Comparison of ENCODE assay signal across 8 cellular contexts in the genomic region with DNA sequence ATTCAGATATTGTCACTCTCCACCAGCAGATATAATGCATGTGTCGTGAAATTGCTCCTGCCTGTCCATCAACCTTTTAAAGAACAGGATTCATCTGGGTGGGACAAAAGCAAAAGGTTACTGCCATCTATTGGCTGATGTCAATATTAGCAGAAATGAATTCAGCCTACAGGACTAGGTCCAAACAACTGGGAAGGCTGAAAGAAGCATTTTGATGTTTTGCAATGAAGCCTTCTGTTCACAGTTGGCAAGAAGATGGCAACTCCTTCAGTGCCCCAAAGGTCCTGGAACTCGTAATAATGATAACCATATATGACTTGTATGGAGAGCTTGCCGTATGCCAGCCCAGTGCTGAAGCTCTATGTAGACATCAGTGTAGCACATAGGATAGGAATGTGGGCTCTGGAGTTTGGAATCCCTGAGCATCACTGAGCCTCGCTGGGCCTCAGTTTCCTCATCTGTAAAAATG. TPM values are rescaled to one million over a fixed set of nuclear protein-coding genes. Genes with fewer than 3 reads are reported as not detected.
DNase-seq lines count a peak whose midpoint lies in the region; ATAC-seq, FAIRE-seq and TF ChIP-seq lines count a peak whose summit lies in the region.

No MANE protein-coding gene starts in this region.

- DNase-seq in Ammon's horn (ENCODE audit: low spot score) (peak; percentile 78), HT-29 (ENCODE audit: low spot score) (peak; percentile 89), RPMI7951 (ENCODE audit: low read depth) (peak; percentile 68), endothelial cell of umbilical vein (ENCODE audit: low read depth, low spot score) (peak; percentile 35), NCI-H187 treated with DMSO at 0.1 percent for 48 hours (lab: John Stamatoyannopoulos, UW) (no peak)
- peak in 6 of 9 donors; percentile 8 to 40 (median 26) for DNase-seq in naive thymus-derived CD4-positive, alpha-beta T cell
- DNase-seq in activated effector memory CD4-positive, alpha-beta T cell treated with Interleukin-2 at 50 U/mL for 16 hours: no peak

- H3K79me2 ChIP-seq in endothelial cell of umbilical vein (ENCODE audit: control insufficient read depth, insufficient read depth, low read length): no peaks in the 10 kb centered on the region

- dilution Hi-C loops in endothelial cell of umbilical vein (cut with MboI; ENCODE audit: extremely low pct_ligation_motif_present, low sequenced_read_pairs): no loop called here

- H3K4me1 Mint-ChIP-seq in naive thymus-derived CD4-positive, alpha-beta T cell: peaks cover 0 to 11% (median 7%) of the 10 kb centered on the region in 7 donors

- no peaks in the 10 kb centered on the region for H3K4me1 ChIP-seq in endothelial cell of umbilical vein (ENCODE audit: control insufficient read depth, extremely low read depth, insufficient read depth, low read length)
- H3K4me1 ChIP-seq in naive thymus-derived CD4-positive, alpha-beta T cell (ENCODE audit: control insufficient read depth in 2 of 2, insufficient read depth in 2 of 2, low read length in 2 of 2): peaks cover 0 to 9% of the 10 kb centered on the region in 2 donors

- no peaks in the 10 kb centered on the region for H3K27me3 ChIP-seq in endothelial cell of umbilical vein (ENCODE audit: control insufficient read depth in 2 of 2, insufficient read depth in 2 of 2, low read length in 2 of 2)
- H3K27me3 ChIP-seq in naive thymus-derived CD4-positive, alpha-beta T cell (ENCODE audit: control insufficient read depth in 2 of 2, insufficient read depth in 2 of 2, low read length in 2 of 2): no peaks in the 10 kb centered on the region

- peak; percentile 29 for ATAC-seq in GM18511 (IDR thresholded peaks at IDR 0.05; ENCODE audit: unreplicated experiment)
- peak; percentile 61 for ATAC-seq in naive thymus-derived CD4-positive, alpha-beta T cell

- no peaks in the 10 kb centered on the region for H3K9me1 ChIP-seq in endothelial cell of umbilical vein (replicated peaks; ENCODE audit: control insufficient read depth, extremely low read depth, insufficient read depth, low read length)

- H3K36me3 ChIP-seq in endothelial cell of umbilical vein (ENCODE audit: control insufficient read depth in 2 of 2, extremely low read depth in 1 of 2, insufficient read depth in 2 of 2, low read length in 2 of 2): no peaks in the 10 kb centered on the region
- H3K36me3 ChIP-seq in naive thymus-derived CD4-positive, alpha-beta T cell (ENCODE audit: control insufficient read depth in 2 of 3, insufficient read depth in 3 of 3, low read length in 3 of 3): no peaks in the 10 kb centered on the region

- no peak overlapping the region for H3K27ac Mint-ChIP-seq in naive thymus-derived CD4-positive, alpha-beta T cell

- no peak overlapping the region for H3K9ac ChIP-seq in endothelial cell of umbilical vein (replicated peaks; ENCODE audit: extremely low read depth, insufficient read depth, low read length)

- H3K4me2 ChIP-seq in endothelial cell of umbilical vein (ENCODE audit: insufficient read depth, low read length): no peak overlapping the region

- POLR2A ChIA-PET in endothelial cell of umbilical vein (lab: Charles Lee): no interaction called here
- POLR2A ChIA-PET in naive thymus-derived CD4-positive, alpha-beta T cell (lab: Charles Lee): interaction anchor here (0.5 kb wide), 1 partner anchor 148 kb away, joined by 3 read pairs; no protein-coding TSS in a partner anchor

- no peak overlapping the region for H3K27ac ChIP-seq in endothelial cell of umbilical vein (ENCODE audit: insufficient read depth, low read depth, low read length)
- H3K27ac ChIP-seq in naive thymus-derived CD4-positive, alpha-beta T cell (ENCODE audit: low read depth, low read length): no peak overlapping the region

- no peaks in the 10 kb centered on the region for H3K27me3 Mint-ChIP-seq in naive thymus-derived CD4-positive, alpha-beta T cell

- no peak for TF ChIP-seq POLR2A in endothelial cell of umbilical vein (IDR thresholded peaks at IDR 0.05; ENCODE audit: low read depth, low read length)

- intact Hi-C loops in endothelial cell of umbilical vein (cut with micrococcal nuclease): loop anchor here (1.0 to 2.0 kb wide), 3 partner anchors 120 to 905 kb away; no protein-coding TSS in a partner anchor
- intact Hi-C loops in naive thymus-derived CD4-positive, alpha-beta T cell (cut with micrococcal nuclease): loop anchor here (1.0 to 10.0 kb wide), 12 partner anchors 112 to 1820 kb away; no protein-coding TSS in a partner anchor

- peak; percentile 68 for FAIRE-seq in endothelial cell of umbilical vein (lab: Jason Lieb, UNC)

- H3K36me3 Mint-ChIP-seq in naive thymus-derived CD4-positive, alpha-beta T cell: no peaks in the 10 kb centered on the region

- no TSS peak for BruUV-seq in endothelial cell of umbilical vein (replicated peaks; lab: Mats Ljungman, UMichigan)

- H3K9me3 Mint-ChIP-seq in naive thymus-derived CD4-positive, alpha-beta T cell: no peaks in the 10 kb centered on the region

- CTCF ChIA-PET in endothelial cell of umbilical vein (lab: Charles Lee): interaction anchor here (0.8 to 3.5 kb wide), 7 partner anchors 12 to 1934 kb away, joined by 3 to 36 read pairs (median 6); no protein-coding TSS in a partner anchor
- CTCF ChIA-PET in naive thymus-derived CD4-positive, alpha-beta T cell (lab: Charles Lee): interaction anchor here (0.6 to 2.3 kb wide), 8 partner anchors 9 to 1954 kb away, joined by 3 to 12 read pairs (median 6); no protein-coding TSS in a partner anchor

- no peaks in the 10 kb centered on the region for H4K20me1 ChIP-seq in endothelial cell of umbilical vein (replicated peaks; ENCODE audit: control insufficient read depth, extremely low read depth, insufficient read depth, low read length)

- H2AFZ ChIP-seq in endothelial cell of umbilical vein (ENCODE audit: low read depth, low read length): no peak overlapping the region

- H3K4me3 Mint-ChIP-seq in naive thymus-derived CD4-positive, alpha-beta T cell: no peak overlapping the region

- TF ChIP-seq CTCF in endothelial cell of umbilical vein (IDR thresholded peaks at IDR 0.05; ENCODE audit: extremely low read depth in 1 of 2, insufficient read depth in 1 of 2, low read depth in 1 of 2, low read length in 2 of 2): peak; percentile 40 to 44

- H3K4me3 ChIP-seq in endothelial cell of umbilical vein (replicated peaks in 1 of 3; ENCODE audit: insufficient read depth in 1 of 3, low read depth in 1 of 3, low read length in 3 of 3): no peak overlapping the region
- H3K4me3 ChIP-seq in naive thymus-derived CD4-positive, alpha-beta T cell (ENCODE audit: low read length): no peak overlapping the region

- H3K9me3 ChIP-seq in endothelial cell of umbilical vein (replicated peaks; ENCODE audit: control insufficient read depth, insufficient read depth, low read length): no peaks in the 10 kb centered on the region
- no peaks in the 10 kb centered on the region for H3K9me3 ChIP-seq in naive thymus-derived CD4-positive, alpha-beta T cell (ENCODE audit: control insufficient read depth in 2 of 3, low read length in 3 of 3)

TF ChIP-seq in endothelial cell of umbilical vein, 7 proteins besides CTCF, POLR2A, EP300 and RAD21:
- TF ChIP-seq POLR2AphosphoS5 (IDR thresholded peaks at IDR 0.05; ENCODE audit: insufficient read depth, low read depth, low read length) (no peak), MYC (IDR thresholded peaks at IDR 0.05; ENCODE audit: low read depth, low read length) (no peak), GATA2 (IDR thresholded peaks at IDR 0.05; ENCODE audit: insufficient read depth, insufficient read length, low read depth, low read length) (no peak)
- TF ChIP-seq, protein P1, sequence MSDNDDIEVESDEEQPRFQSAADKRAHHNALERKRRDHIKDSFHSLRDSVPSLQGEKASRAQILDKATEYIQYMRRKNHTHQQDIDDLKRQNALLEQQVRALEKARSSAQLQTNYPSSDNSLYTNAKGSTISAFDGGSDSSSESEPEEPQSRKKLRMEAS (IDR thresholded peaks at IDR 0.05; ENCODE audit: insufficient read depth, insufficient read length): no peak

RNA-seq across cellular contexts. Expression of a gene that starts 7.5 kb away (rescaled TPM):
- 39.5 and 42.4 TPM in 2 replicates for total RNA-seq in HT-29 (2014; rRNA removed; shearing (Covaris generic))
- under 0.01 TPM in 1 of 2 replicates, not detected in the other for total RNA-seq in RPMI7951 (2014; rRNA removed; shearing (Covaris generic))
- total RNA-seq in endothelial cell of umbilical vein: not detected in 2 replicates
- polyA plus RNA-seq in endothelial cell of umbilical vein: not detected in 2 replicates
- polyA plus RNA-seq in endothelial cell of umbilical vein (2011; cell fraction: cytosol; rRNA removed): not detected in 2 replicates
- polyA plus RNA-seq in endothelial cell of umbilical vein (2011; cell fraction: nucleus; rRNA removed): not detected in 2 replicates
- polyA plus RNA-seq in endothelial cell of umbilical vein (2012): not detected in 2 replicates
- 0.05 TPM in 1 of 2 replicates, not detected in the other for polyA minus RNA-seq in endothelial cell of umbilical vein
- not detected for polyA minus RNA-seq in endothelial cell of umbilical vein (2011; cell fraction: cytosol; rRNA and poly(A)+ RNA removed)
- 0.10 TPM in 1 of 2 replicates, not detected in the other for polyA minus RNA-seq in endothelial cell of umbilical vein (2011; cell fraction: nucleus; rRNA and poly(A)+ RNA removed)
- total RNA-seq in naive thymus-derived CD4-positive, alpha-beta T cell: under 1 TPM in 2 of 5 experiments, not detected in 3; 0.10 to 0.16 TPM
- under 1 TPM in 1 of 2 donors, not detected in 1; 0.05 TPM for polyA plus RNA-seq in naive thymus-derived CD4-positive, alpha-beta T cell

Comparison
In these comparisons a context has a peak if more than half of its experiments do, and no peak if none do; other contexts are left out.
1. DNase-seq: peak in Ammon's horn (single experiment), HT-29 (single experiment), RPMI7951 (single experiment), endothelial cell of umbilical vein (single experiment) and naive thymus-derived CD4-positive, alpha-beta T cell (6 of 9); none in NCI-H187 treated with DMSO at 0.1 percent for 48 hours (single experiment) and activated effector memory CD4-positive, alpha-beta T cell treated with Interleukin-2 at 50 U/mL for 16 hours (single experiment).
2. RNA of a gene that starts 7.5 kb away (total RNA-seq): 39.5 to 42.4 TPM in HT-29; 0.10 to 0.16 TPM in naive thymus-derived CD4-positive, alpha-beta T cell, under 0.01 TPM in RPMI7951 and not detected in endothelial cell of umbilical vein; every median in the first group is over 10 times any median in the second.